ENCODE assay signal across 22 cellular contexts in the genomic region with DNA sequence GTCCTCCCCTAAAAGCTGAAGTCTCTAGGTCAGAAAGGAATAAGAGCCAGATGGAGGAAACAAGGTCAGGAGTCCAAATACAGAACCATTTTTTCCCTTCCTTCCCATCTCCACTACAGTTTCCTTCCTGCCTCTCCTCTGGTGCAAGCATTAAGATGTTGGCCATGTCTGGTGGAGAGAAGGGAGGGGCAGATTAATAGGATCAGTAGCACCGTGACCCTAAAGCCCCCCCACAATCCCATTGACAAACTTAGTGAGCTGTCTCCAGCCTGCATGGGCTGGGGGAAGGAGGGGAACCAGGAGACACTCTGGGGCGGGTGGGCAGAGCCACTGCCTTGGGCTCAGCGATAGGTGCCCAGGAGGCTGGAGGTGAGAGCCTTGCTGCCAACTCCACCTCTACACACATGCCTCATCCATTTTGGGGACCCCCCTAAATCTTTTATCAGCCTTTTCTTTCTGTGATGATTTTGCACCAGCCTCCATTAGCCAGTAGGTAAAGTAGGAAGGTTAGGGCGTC. TPM values are rescaled to one million over a fixed set of nuclear protein-coding genes. Genes with fewer than 3 reads are reported as not detected.
DNase-seq lines count a peak whose midpoint lies in the region; ATAC-seq and TF ChIP-seq lines count a peak whose summit lies in the region.
"Had no signal": no experiment of that assay in that cellular context is flagged by ENCODE, and none has a peak within 500 bp of the region (broad histone marks: within the 10 kb centered on the region; RNA-seq: fewer than 3 reads in every experiment).

No MANE protein-coding gene starts in this region.

- H3K79me2 ChIP-seq in GM23338 (replicated peaks; ENCODE audit: insufficient read depth) = no peaks in the 10 kb centered on the region

- H3K9me2 ChIP-seq in GM23338 (ENCODE audit: insufficient read depth) = no peaks in the 10 kb centered on the region

- H3K9me3 ChIP-seq in neuron (ENCODE audit: low read length) = peaks cover 6% of the 10 kb centered on the region
- H3K9me3 ChIP-seq: SJSA1 had no signal

- H3F3A ChIP-seq in GM23338 (replicated peaks; ENCODE audit: low read depth) = peaks cover 25% of the 10 kb centered on the region

- no peak overlapping the region for H3K27ac Mint-ChIP-seq in GM23338
- H3K27ac Mint-ChIP-seq in activated T-cell treated with anti-CD3 and anti-CD28 coated beads, Interleukin-2, amount 50 U/mL, for 72 hours = no peak overlapping the region
- H3K27ac Mint-ChIP-seq in HFFc6 = no peak overlapping the region
- no peak overlapping the region for H3K27ac Mint-ChIP-seq in activated CD8-positive, alpha-beta T cell treated with anti-CD3 and anti-CD28 coated beads for 36 hours

- no peak for TF ChIP-seq CTCF in GM23338 (conservative IDR thresholded peaks at IDR 0.05; ENCODE audit: low read depth in 2 of 2)
- TF ChIP-seq CTCF in HFFc6 (IDR thresholded peaks at IDR 0.05) = no peak
- TF ChIP-seq CTCF in activated CD8-positive, alpha-beta T cell treated with anti-CD3 and anti-CD28 coated beads for 36 hours (IDR thresholded peaks at IDR 0.05) = no peak

- H3K4me1 Mint-ChIP-seq in GM23338 = peaks cover 47% of the 10 kb centered on the region
- peaks cover 7% of the 10 kb centered on the region for H3K4me1 Mint-ChIP-seq in activated T-cell treated with anti-CD3 and anti-CD28 coated beads, Interleukin-2, amount 50 U/mL, for 72 hours (ENCODE audit: low read depth)
- H3K4me1 Mint-ChIP-seq in HFFc6 (ENCODE audit: low read depth) = no peaks in the 10 kb centered on the region
- peaks cover 23% of the 10 kb centered on the region for H3K4me1 Mint-ChIP-seq in activated CD8-positive, alpha-beta T cell treated with anti-CD3 and anti-CD28 coated beads for 36 hours (ENCODE audit: low read depth)

- H3K4me1 ChIP-seq in GM23338 (ENCODE audit: insufficient read depth) = peaks cover 55% of the 10 kb centered on the region
- peaks cover 37% of the 10 kb centered on the region for H3K4me1 ChIP-seq in neuron (ENCODE audit: insufficient read depth, low read length)
- H3K4me1 ChIP-seq: SJSA1 had no signal

- H3K4me3 ChIP-seq in GM23338 (peak overlapping the region; percentile 48), neuron (ENCODE audit: low read length) (peak overlapping the region; percentile 35)
- H3K4me3 ChIP-seq: SJSA1 had no signal

- H3K9me3 Mint-ChIP-seq in GM23338 = no peaks in the 10 kb centered on the region
- H3K9me3 Mint-ChIP-seq in activated T-cell treated with anti-CD3 and anti-CD28 coated beads, Interleukin-2, amount 50 U/mL, for 72 hours = no peaks in the 10 kb centered on the region
- H3K9me3 Mint-ChIP-seq in HFFc6 = no peaks in the 10 kb centered on the region
- no peaks in the 10 kb centered on the region for H3K9me3 Mint-ChIP-seq in activated CD8-positive, alpha-beta T cell treated with anti-CD3 and anti-CD28 coated beads for 36 hours

- ATAC-seq in GM23338 = no peak
- peak; percentile 8 for ATAC-seq in esophagus mucosa
- no peak for ATAC-seq in activated T-cell treated with anti-CD3 and anti-CD28 coated beads, Interleukin-2, amount 50 U/mL, for 72 hours (replicated peaks in 1 of 2)
- ATAC-seq in activated CD8-positive, alpha-beta T cell treated with anti-CD3 and anti-CD28 coated beads for 36 hours = no peak
- ATAC-seq: Right ventricle myocardium inferior had no signal

- no peak for DNase-seq in GM23338 (ENCODE audit: low spot score)
- no peak for DNase-seq in NOMO-1 treated with dmso at 0.1 percent for 144 hours (lab: John Stamatoyannopoulos, UW; ENCODE audit: unreplicated experiment)
- DNase-seq in activated T-cell treated with anti-CD3 and anti-CD28 coated beads, Interleukin-2, amount 50 U/mL, for 72 hours = no peak
- no peak for DNase-seq in HFFc6
- no peak for DNase-seq in activated CD8-positive, alpha-beta T cell treated with anti-CD3 and anti-CD28 coated beads for 36 hours
- DNase-seq: AML-193, EL, GF-D8, H7, IMR-90, NCI-H1092 treated with DMSO at 0.1 percent for 48 hours, NCI-H1436 treated with DMSO at 0.1 percent for 48 hours, NCI-H1930, NCI-H226 had no signal

- H3K36me3 Mint-ChIP-seq in GM23338 (ENCODE audit: low read depth) (no peaks in the 10 kb centered on the region), HFFc6 (ENCODE audit: low read depth) (no peaks in the 10 kb centered on the region)
- no peaks in the 10 kb centered on the region for H3K36me3 Mint-ChIP-seq in activated T-cell treated with anti-CD3 and anti-CD28 coated beads, Interleukin-2, amount 50 U/mL, for 72 hours (ENCODE audit: insufficient read depth in 2 of 2)
- no peaks in the 10 kb centered on the region for H3K36me3 Mint-ChIP-seq in activated CD8-positive, alpha-beta T cell treated with anti-CD3 and anti-CD28 coated beads for 36 hours (ENCODE audit: low read depth)

- H3K4me2 ChIP-seq in GM23338 = peak overlapping the region; percentile 72
- H3K4me2 ChIP-seq: KMS-11 had no signal

- peaks cover 89% of the 10 kb centered on the region for H3K27me3 Mint-ChIP-seq in GM23338 (ENCODE audit: insufficient read depth, low read depth, poor library complexity)
- H3K27me3 Mint-ChIP-seq in activated T-cell treated with anti-CD3 and anti-CD28 coated beads, Interleukin-2, amount 50 U/mL, for 72 hours (ENCODE audit: low read depth) = peaks cover 99% of the 10 kb centered on the region
- H3K27me3 Mint-ChIP-seq in HFFc6 (ENCODE audit: insufficient read depth) = peaks cover 78% of the 10 kb centered on the region
- peaks cover 81% of the 10 kb centered on the region for H3K27me3 Mint-ChIP-seq in activated CD8-positive, alpha-beta T cell treated with anti-CD3 and anti-CD28 coated beads for 36 hours

- intact Hi-C loops in activated CD8-positive, alpha-beta T cell treated with anti-CD3 and anti-CD28 coated beads for 36 hours (cut with micrococcal nuclease) = no loop called here

- H3K27ac ChIP-seq in GM23338 (ENCODE audit: low read depth) (no peak overlapping the region), angular gyrus (ENCODE audit: low read depth, low read length) (peak overlapping the region; percentile 89)
- H3K27ac ChIP-seq: KMS-11, SJSA1 had no signal

- no peaks in the 10 kb centered on the region; the same call in 1 of the 2 replicates for H3K36me3 ChIP-seq in GM23338 (ENCODE audit: insufficient read depth)
- no peaks in the 10 kb centered on the region for H3K36me3 ChIP-seq in neuron (ENCODE audit: insufficient read depth, low read length)
- H3K36me3 ChIP-seq: SJSA1 had no signal

- H4K20me1 ChIP-seq in GM23338 (replicated peaks; ENCODE audit: insufficient read depth) = peaks cover 15% of the 10 kb centered on the region

- H3K27me3 ChIP-seq in GM23338 (ENCODE audit: insufficient read depth) (peaks cover 100% of the 10 kb centered on the region), neuron (ENCODE audit: insufficient read depth, low read length) (peaks cover 83% of the 10 kb centered on the region)

- CTCF ChIA-PET in activated CD8-positive, alpha-beta T cell treated with anti-CD3 and anti-CD28 coated beads for 36 hours (lab: Charles Lee) = interaction anchor here (1.5 to 16.7 kb wide), 3 partner anchors 10 to 44 kb away, joined by 6 to 177 read pairs (median 11); no protein-coding TSS in a partner anchor

- POLR2A ChIA-PET in activated CD8-positive, alpha-beta T cell treated with anti-CD3 and anti-CD28 coated beads for 36 hours (lab: Charles Lee) = interaction anchor here (1.9 kb wide), 1 partner anchor 9 kb away, joined by 7 read pairs; no protein-coding TSS in a partner anchor

- peak overlapping the region; percentile 20 for H2AFZ ChIP-seq in GM23338
- no peak overlapping the region for H2AFZ ChIP-seq in neuron (ENCODE audit: low read depth, low read length)

- peak overlapping the region; percentile 60; the same call in 2 of the 3 replicates for H3K4me3 Mint-ChIP-seq in GM23338
- H3K4me3 Mint-ChIP-seq in activated T-cell treated with anti-CD3 and anti-CD28 coated beads, Interleukin-2, amount 50 U/mL, for 72 hours = no peak overlapping the region
- H3K4me3 Mint-ChIP-seq in HFFc6 = no peak overlapping the region
- H3K4me3 Mint-ChIP-seq in activated CD8-positive, alpha-beta T cell treated with anti-CD3 and anti-CD28 coated beads for 36 hours = no peak overlapping the region

TF ChIP-seq in GM23338, 12 proteins besides CTCF, POLR2A, EP300 and RAD21:
- TF ChIP-seq STAT1 (IDR thresholded peaks at IDR 0.05; ENCODE audit: unreplicated experiment) (no peak), EZH2 (IDR thresholded peaks at IDR 0.05; ENCODE audit: low read depth, unreplicated experiment) (peak; percentile 47)

RNA-seq across cellular contexts. Expression of gene RHBG, which starts 59.8 kb away (rescaled TPM):
- 1.6 and 1.7 TPM in 2 replicates for total RNA-seq in GM23338 (2014; rRNA removed; shearing (Covaris generic))
- polyA plus RNA-seq in GM23338 (2016; fragmentation: Nextera tagmentation; extraction: Ambion mirVana) = 1.2 and 2.1 TPM in 2 replicates
- total RNA-seq in esophagus mucosa = 1.7 TPM
- not detected for total RNA-seq in activated T-cell treated with anti-CD3 and anti-CD28 coated beads, Interleukin-2, amount 50 U/mL, for 72 hours
- total RNA-seq in HFFc6 (2021; fragmentation: NEBNext Ultra II Directional; extraction: Animal tissue kit (Norgen Biotek cat#: 25700)) = not detected
- not detected for total RNA-seq in activated CD8-positive, alpha-beta T cell treated with anti-CD3 and anti-CD28 coated beads for 36 hours
- total RNA-seq: A172, IMR-90, Right ventricle myocardium inferior, SJSA1 had no signal
- polyA plus RNA-seq: AG04450, IMR-90 had no signal
